Comparison of ENCODE assay signal across 13 cellular contexts in the genomic region with DNA sequence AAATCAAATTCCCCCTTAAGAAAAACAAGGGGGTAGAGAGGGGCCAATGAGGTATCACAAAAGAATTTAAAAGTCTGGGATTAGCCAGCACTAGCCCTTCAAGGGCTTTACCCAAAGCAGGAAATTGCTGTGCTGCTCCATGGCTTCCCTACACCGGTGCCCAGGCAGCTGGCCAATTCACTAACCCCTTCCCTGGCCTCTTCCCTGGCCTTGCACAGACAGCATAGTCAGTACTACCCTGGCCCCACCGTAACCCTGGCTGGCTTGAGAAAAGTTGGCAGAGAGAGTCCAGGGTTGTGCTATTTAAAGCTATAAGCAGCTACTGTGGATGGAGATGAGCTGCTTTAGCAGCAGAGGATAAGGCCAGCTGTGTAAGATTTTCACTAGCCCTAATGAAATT. TPM values are rescaled to one million over a fixed set of nuclear protein-coding genes. Genes with fewer than 3 reads are reported as not detected.
DNase-seq lines count a peak whose midpoint lies in the region; ATAC-seq and TF ChIP-seq lines count a peak whose summit lies in the region.
"Had no signal": no experiment of that assay in that cellular context is flagged by ENCODE, and none has a peak within 500 bp of the region (broad histone marks: within the 10 kb centered on the region; RNA-seq: fewer than 3 reads in every experiment).

No MANE protein-coding gene starts in this region.

- WGBS in testis, 2 donors = 15 to 21% methylated on average over 2 of the region's 2 CpGs
- WGBS in prostate gland = 15% methylated on average over 2 of the region's 2 CpGs

- no peak for TF ChIP-seq CTCF in testis (IDR thresholded peaks at IDR 0.05)
- no peak for TF ChIP-seq CTCF in prostate gland (IDR thresholded peaks at IDR 0.05)

- H3K9me3 ChIP-seq in testis = no peaks in the 10 kb centered on the region
- H3K9me3 ChIP-seq in prostate gland = no peaks in the 10 kb centered on the region

- CTCF ChIA-PET in activated naive CD4-positive, alpha-beta T cell treated with anti-CD3 and anti-CD28 coated beads, Interleukin-2, amount 10 ng/mL, durations not matched to agents 7 days and 5 days (lab: Charles Lee) = interaction anchor here (1.7 kb wide), 1 partner anchor 21 kb away, joined by 5 read pairs; no protein-coding TSS in a partner anchor

- DNase-seq in M059J (ENCODE audit: low read depth) = peak; percentile 18
- DNase-seq in dedifferentiated amniotic fluid mesenchymal stem cell (ENCODE audit: extremely low spot score) = peak; percentile 57
- DNase-seq in kidney tubule cell (ENCODE audit: low spot score) = peak; percentile 82
- DNase-seq in testis = peak; percentile 77
- DNase-seq in stimulated activated CD4-positive, alpha-beta T cell treated with anti-CD3 and anti-CD28 coated beads, Interleukin-4, amount 100 ng/mL, for 1 hour = no peak
- DNase-seq in prostate gland (ENCODE audit: low spot score) = no peak
- DNase-seq in activated naive CD4-positive, alpha-beta T cell treated with anti-CD3 and anti-CD28 coated beads, Interleukin-2, amount 10 ng/mL, durations not matched to agents 7 days and 5 days = no peak
- DNase-seq: activated CD4-positive, alpha-beta T cell treated with anti-CD3 and anti-CD28 coated beads for 48 hours; islet precursor cell; NCI-H2171 treated with DMSO at 0.1 percent for 48 hours; SIG-M5 had no signal

- H3K4me3 ChIP-seq in testis (no peak overlapping the region), prostate gland (no peak overlapping the region)

- H3K27ac ChIP-seq in testis (no peak overlapping the region), prostate gland (no peak overlapping the region)

- intact Hi-C loops in testis (cut with DNase I; ENCODE audit: low total_unique reads) (no loop called here), prostate gland (cut with DNase I) (no loop called here)

- H3K27me3 ChIP-seq in testis (no peaks in the 10 kb centered on the region), prostate gland (replicated peaks; ENCODE audit: insufficient read depth) (no peaks in the 10 kb centered on the region)

- no peak for TF ChIP-seq POLR2A in testis (IDR thresholded peaks at IDR 0.05)
- no peak for TF ChIP-seq POLR2A in prostate gland (IDR thresholded peaks at IDR 0.05)

- no peaks in the 10 kb centered on the region for H3K4me1 Mint-ChIP-seq in activated naive CD4-positive, alpha-beta T cell treated with anti-CD3 and anti-CD28 coated beads, Interleukin-2, amount 10 ng/mL, durations not matched to agents 7 days and 5 days

- ATAC-seq in GM19328 (IDR thresholded peaks at IDR 0.05; ENCODE audit: unreplicated experiment) = no peak

- H3K4me3 Mint-ChIP-seq in activated naive CD4-positive, alpha-beta T cell treated with anti-CD3 and anti-CD28 coated beads, Interleukin-2, amount 10 ng/mL, durations not matched to agents 7 days and 5 days = no peak overlapping the region

- no peaks in the 10 kb centered on the region for H3K9me3 Mint-ChIP-seq in activated naive CD4-positive, alpha-beta T cell treated with anti-CD3 and anti-CD28 coated beads, Interleukin-2, amount 10 ng/mL, durations not matched to agents 7 days and 5 days

- no peak overlapping the region for H3K27ac Mint-ChIP-seq in activated naive CD4-positive, alpha-beta T cell treated with anti-CD3 and anti-CD28 coated beads, Interleukin-2, amount 10 ng/mL, durations not matched to agents 7 days and 5 days
- H3K27ac Mint-ChIP-seq: progenitor cell of endocrine pancreas had no signal

- H3K4me1 ChIP-seq in testis (no peaks in the 10 kb centered on the region), prostate gland (replicated peaks) (no peaks in the 10 kb centered on the region)

- H3K27me3 Mint-ChIP-seq in activated naive CD4-positive, alpha-beta T cell treated with anti-CD3 and anti-CD28 coated beads, Interleukin-2, amount 10 ng/mL, durations not matched to agents 7 days and 5 days = no peaks in the 10 kb centered on the region
- H3K27me3 Mint-ChIP-seq: progenitor cell of endocrine pancreas had no signal

- no peaks in the 10 kb centered on the region for H3K36me3 Mint-ChIP-seq in activated naive CD4-positive, alpha-beta T cell treated with anti-CD3 and anti-CD28 coated beads, Interleukin-2, amount 10 ng/mL, durations not matched to agents 7 days and 5 days

- H3K36me3 ChIP-seq in testis (ENCODE audit: low read depth, missing control alignments) (no peaks in the 10 kb centered on the region), prostate gland (no peaks in the 10 kb centered on the region)

RNA-seq across cellular contexts. Expression of gene ADAMTS3, which starts 43.1 kb away (rescaled TPM):
- 0.12 and 0.44 TPM in 2 replicates for total RNA-seq in M059J (2014; rRNA removed; shearing (Covaris generic))
- total RNA-seq in testis (1 to 10 TPM; 5.3 to 6.8 TPM), prostate gland (1 to 10 TPM in 1 of 2 donors, under 1 TPM in 1; 0.36 to 4.0 TPM)
- polyA plus RNA-seq in testis (ENCODE audit: insufficient read depth, low read depth, low replicate concordance) = 3.9 TPM

Comparison
In these comparisons a context has a peak if more than half of its experiments do, and no peak if none do; other contexts are left out.
1. DNase-seq: peak in M059J (single experiment), dedifferentiated amniotic fluid mesenchymal stem cell (single experiment), kidney tubule cell (single experiment) and testis (single experiment); none in stimulated activated CD4-positive, alpha-beta T cell treated with anti-CD3 and anti-CD28 coated beads, Interleukin-4, amount 100 ng/mL, for 1 hour (single experiment), prostate gland (single experiment) and activated naive CD4-positive, alpha-beta T cell treated with anti-CD3 and anti-CD28 coated beads, Interleukin-2, amount 10 ng/mL, durations not matched to agents 7 days and 5 days (single experiment).